In genomic region chr17:45289316-45290268, GRCh38 we compare ENCODE assay signal across 14 cellular contexts. TPM values are rescaled to one million over a fixed set of nuclear protein-coding genes. Genes with fewer than 3 reads are reported as not detected.
DNase-seq lines count a peak whose midpoint lies in the region; ATAC-seq lines count a peak whose summit lies in the region.
"Had no signal": no experiment of that assay in that cellular context is flagged by ENCODE, and none has a peak within 500 bp of the region (broad histone marks: within the 10 kb centered on the region; RNA-seq: fewer than 3 reads in every experiment).

No MANE protein-coding gene starts in this region.

- H3K27ac ChIP-seq in Karpas-422 (ENCODE audit: low read length), result no peak overlapping the region

- H3K4me3 ChIP-seq in Karpas-422 (ENCODE audit: low read length), result no peak overlapping the region
- H3K4me3 ChIP-seq: HAP-1 had no signal

- peaks cover 25% of the 10 kb centered on the region for H3K36me3 ChIP-seq in Karpas-422 (ENCODE audit: insufficient read depth, low read length)

- H3K4me1 Mint-ChIP-seq in activated CD8-positive, alpha-beta memory T cell treated with anti-CD3 and anti-CD28 coated beads, Interleukin-2, amount 10 ng/mL, durations not matched to agents 7 days and 5 days, result peaks cover 50% of the 10 kb centered on the region
- peaks cover 30% of the 10 kb centered on the region for H3K4me1 Mint-ChIP-seq in T-helper 17 cell
- H3K4me1 Mint-ChIP-seq in immature natural killer cell, result peaks cover 31 to 41% of the 10 kb centered on the region in 2 donors
- peaks cover 51 to 81% of the 10 kb centered on the region in 2 donors for H3K4me1 Mint-ChIP-seq in stimulated activated naive B cell treated with anti-CD40 and anti-IgM and Interleukin-4, amounts not matched to agents 10 μg/mL and 1 μg/mL and 100 μg/mL, for 72 hours

- peaks cover 44% of the 10 kb centered on the region for H3K79me2 ChIP-seq in Karpas-422 (ENCODE audit: low read length)

- peaks cover 31% of the 10 kb centered on the region for H3K36me3 Mint-ChIP-seq in activated CD8-positive, alpha-beta memory T cell treated with anti-CD3 and anti-CD28 coated beads, Interleukin-2, amount 10 ng/mL, durations not matched to agents 7 days and 5 days
- H3K36me3 Mint-ChIP-seq in T-helper 17 cell (ENCODE audit: low read depth) (peaks cover 6% of the 10 kb centered on the region), immature natural killer cell (peaks cover 4 to 17% (median 7%) of the 10 kb centered on the region in 3 donors)
- peaks cover 68 to 75% of the 10 kb centered on the region in 2 donors for H3K36me3 Mint-ChIP-seq in stimulated activated naive B cell treated with anti-CD40 and anti-IgM and Interleukin-4, amounts not matched to agents 10 μg/mL and 1 μg/mL and 100 μg/mL, for 72 hours

- peaks cover 47% of the 10 kb centered on the region for H3K4me1 ChIP-seq in Karpas-422 (ENCODE audit: low read length)
- H3K4me1 ChIP-seq: HAP-1 had no signal

- peak overlapping the region; percentile 9 for H3K27ac Mint-ChIP-seq in activated CD8-positive, alpha-beta memory T cell treated with anti-CD3 and anti-CD28 coated beads, Interleukin-2, amount 10 ng/mL, durations not matched to agents 7 days and 5 days
- H3K27ac Mint-ChIP-seq in T-helper 17 cell (peak overlapping the region; percentile 34), immature natural killer cell (peak overlapping the region in 4 of 6 donors; percentile 9 to 77 (median 52))
- H3K27ac Mint-ChIP-seq in stimulated activated naive B cell treated with anti-CD40 and anti-IgM and Interleukin-4, amounts not matched to agents 10 μg/mL and 1 μg/mL and 100 μg/mL, for 72 hours, result peak overlapping the region; percentile 94

- no peak overlapping the region for H3K4me3 Mint-ChIP-seq in activated CD8-positive, alpha-beta memory T cell treated with anti-CD3 and anti-CD28 coated beads, Interleukin-2, amount 10 ng/mL, durations not matched to agents 7 days and 5 days
- H3K4me3 Mint-ChIP-seq in T-helper 17 cell (no peak overlapping the region), immature natural killer cell (no peak overlapping the region)
- H3K4me3 Mint-ChIP-seq in stimulated activated naive B cell treated with anti-CD40 and anti-IgM and Interleukin-4, amounts not matched to agents 10 μg/mL and 1 μg/mL and 100 μg/mL, for 72 hours, result peak overlapping the region in 1 of 2 donors; percentile 36

- H3K9me3 Mint-ChIP-seq in activated CD8-positive, alpha-beta memory T cell treated with anti-CD3 and anti-CD28 coated beads, Interleukin-2, amount 10 ng/mL, durations not matched to agents 7 days and 5 days (ENCODE audit: low read depth), result no peaks in the 10 kb centered on the region
- no peaks in the 10 kb centered on the region for H3K9me3 Mint-ChIP-seq in immature natural killer cell
- H3K9me3 Mint-ChIP-seq in stimulated activated naive B cell treated with anti-CD40 and anti-IgM and Interleukin-4, amounts not matched to agents 10 μg/mL and 1 μg/mL and 100 μg/mL, for 72 hours, result no peaks in the 10 kb centered on the region

- H3K9me3 ChIP-seq in T-helper 17 cell (ENCODE audit: control insufficient read depth, low read length, poor library complexity, severe bottlenecking) (no peaks in the 10 kb centered on the region), Karpas-422 (ENCODE audit: low read length) (no peaks in the 10 kb centered on the region)
- H3K9me3 ChIP-seq: HAP-1 had no signal

- no peaks in the 10 kb centered on the region for H3K9me2 ChIP-seq in Karpas-422 (replicated peaks; ENCODE audit: insufficient read depth, low read length)

- H2AFZ ChIP-seq in Karpas-422 (ENCODE audit: low read length), result no peak overlapping the region

- no peak overlapping the region for H3K9ac ChIP-seq in Karpas-422 (ENCODE audit: low read length)

- no peak for ATAC-seq in activated CD8-positive, alpha-beta memory T cell treated with anti-CD3 and anti-CD28 coated beads, Interleukin-2, amount 10 ng/mL, durations not matched to agents 7 days and 5 days
- no peak for ATAC-seq in T-helper 17 cell
- ATAC-seq in stimulated activated naive B cell treated with anti-CD40 and anti-IgM and Interleukin-4, amounts not matched to agents 10 μg/mL and 1 μg/mL and 100 μg/mL, for 72 hours (replicated peaks), result no peak
- ATAC-seq: activated CD4-positive, CD25-positive, alpha-beta regulatory T cell treated with anti-CD3 and anti-CD28 coated beads, Interleukin-2, amount 50 U/mL, for 24 hours had no signal

- no peak for DNase-seq in activated CD8-positive, alpha-beta memory T cell treated with anti-CD3 and anti-CD28 coated beads, Interleukin-2, amount 10 ng/mL, durations not matched to agents 7 days and 5 days
- DNase-seq in activated CD8-positive, alpha-beta memory T cell treated with anti-CD3 and anti-CD28 coated beads, Interleukin-2, amount 50 U/mL, for 48 hours, result no peak
- DNase-seq in T-helper 17 cell (no peak), immature natural killer cell (no peak), UCSD-AML1 (lab: John Stamatoyannopoulos, UW; ENCODE audit: unreplicated experiment) (no peak), Karpas-422 (no peak), GDM1 (lab: John Stamatoyannopoulos, UW) (no peak)
- DNase-seq in stimulated activated naive B cell treated with anti-CD40 and anti-IgM and Interleukin-4, amounts not matched to agents 10 μg/mL and 1 μg/mL and 100 μg/mL, for 72 hours, result no peak
- DNase-seq: KG1, SHP77 had no signal

- H3K27me3 ChIP-seq in Karpas-422 (ENCODE audit: low read length), result no peaks in the 10 kb centered on the region

- CTCF ChIA-PET in activated CD8-positive, alpha-beta memory T cell treated with anti-CD3 and anti-CD28 coated beads, Interleukin-2, amount 10 ng/mL, durations not matched to agents 7 days and 5 days (lab: Charles Lee), result interaction anchor here (1.2 to 3.3 kb wide), 3 partner anchors 12 to 92 kb away, joined by 3 to 21 read pairs (median 3); no protein-coding TSS in a partner anchor

- H3K4me2 ChIP-seq in Karpas-422 (ENCODE audit: low read depth, low read length, poor library complexity, severe bottlenecking), result no peak overlapping the region

- no peaks in the 10 kb centered on the region for H4K20me1 ChIP-seq in Karpas-422 (ENCODE audit: insufficient read depth, low read depth, low read length)

- no peaks in the 10 kb centered on the region for H3K27me3 Mint-ChIP-seq in activated CD8-positive, alpha-beta memory T cell treated with anti-CD3 and anti-CD28 coated beads, Interleukin-2, amount 10 ng/mL, durations not matched to agents 7 days and 5 days
- H3K27me3 Mint-ChIP-seq in T-helper 17 cell (no peaks in the 10 kb centered on the region), immature natural killer cell (ENCODE audit: low read depth in 3 of 3) (peaks cover 0 to 3% (median 0%) of the 10 kb centered on the region in 3 donors)
- no peaks in the 10 kb centered on the region for H3K27me3 Mint-ChIP-seq in stimulated activated naive B cell treated with anti-CD40 and anti-IgM and Interleukin-4, amounts not matched to agents 10 μg/mL and 1 μg/mL and 100 μg/mL, for 72 hours

RNA-seq across cellular contexts. Expression of gene MAP3K14, which starts 27.2 kb away (rescaled TPM):
- total RNA-seq in activated CD8-positive, alpha-beta memory T cell treated with anti-CD3 and anti-CD28 coated beads, Interleukin-2, amount 10 ng/mL, durations not matched to agents 7 days and 5 days, result 10 to 100 TPM; 39.3 to 43.0 TPM
- 10 to 100 TPM; 43.8 to 49.1 TPM for total RNA-seq in T-helper 17 cell
- polyA plus RNA-seq in immature natural killer cell, result 1 to 10 TPM; 1.0 to 3.4 (median 3.0) TPM
- 7.6 and 12.0 TPM in 2 replicates for total RNA-seq in Karpas-422 (2014; rRNA removed; shearing (Covaris generic); ENCODE audit: low replicate concordance)

RNA-seq across cellular contexts. Expression of gene SPATA32, which starts 27.7 kb away (rescaled TPM):
- total RNA-seq in activated CD8-positive, alpha-beta memory T cell treated with anti-CD3 and anti-CD28 coated beads, Interleukin-2, amount 10 ng/mL, durations not matched to agents 7 days and 5 days, result under 1 TPM; 0.23 to 0.49 TPM
- total RNA-seq in T-helper 17 cell, result under 1 TPM in 1 of 2 donors, not detected in 1; 0.17 TPM
- polyA plus RNA-seq in immature natural killer cell, result under 1 TPM in 1 of 3 donors, not detected in 2; 0.16 TPM
- not detected in 2 replicates for total RNA-seq in Karpas-422 (2014; rRNA removed; shearing (Covaris generic); ENCODE audit: low replicate concordance)
- total RNA-seq: epithelial cell of proximal tubule, urinary bladder had no signal
- polyA plus RNA-seq: urinary bladder had no signal

Comparison
In these comparisons a context has a peak if more than half of its experiments do, and no peak if none do; other contexts are left out.
1. H3K27ac Mint-ChIP-seq: peak in every context shown above with its lines; median percentile 94 in stimulated activated naive B cell treated with anti-CD40 and anti-IgM and Interleukin-4, amounts not matched to agents 10 μg/mL and 1 μg/mL and 100 μg/mL, for 72 hours; 52 in immature natural killer cell; 34 in T-helper 17 cell; 9 in activated CD8-positive, alpha-beta memory T cell treated with anti-CD3 and anti-CD28 coated beads, Interleukin-2, amount 10 ng/mL, durations not matched to agents 7 days and 5 days.